Comparison of ENCODE assay signal across 19 cellular contexts in genomic region chr11:3202305-3202704, GRCh38. TPM values are rescaled to one million over a fixed set of nuclear protein-coding genes. Genes with fewer than 3 reads are reported as not detected.
"Had no signal": no experiment of that assay in that cellular context is flagged by ENCODE, and none has a peak within 500 bp of the region (broad histone marks: within the 10 kb centered on the region; RNA-seq: fewer than 3 reads in every experiment).

No MANE protein-coding gene starts in this region.

- H3K27me3 ChIP-seq: right lobe of liver had no signal

- ATAC-seq: activated CD4-positive, CD25-positive, alpha-beta regulatory T cell treated with anti-CD3 and anti-CD28 coated beads, Interleukin-2, amount 50 U/mL, for 24 hours; left lobe of liver; right lobe of liver had no signal

- H3K27ac Mint-ChIP-seq: activated T-helper 1 cell treated with anti-CD3 and anti-CD28 coated beads, Interleukin-12 subunit alpha, Interleukin-12 subunit beta, Interleukin-2, Interleukin-4 antibody, amounts not matched to agents 30 ng/mL and 10 ng/mL and 1 ng/mL, durations not matched to agents 14 hours and 24 hours and 36 hours; nephron; stimulated activated naive CD8-positive, alpha-beta T cell treated with anti-CD3 and anti-CD28 coated beads, Interleukin-15, Interleukin-2, amounts not matched to agents 100 ng/mL and 50 ng/mL, for 24 hours had no signal

- H3K4me3 ChIP-seq: dorsolateral prefrontal cortex, right lobe of liver, upper lobe of right lung had no signal

- H3K36me3 ChIP-seq: right lobe of liver, upper lobe of right lung had no signal

- H3K27ac ChIP-seq: dorsolateral prefrontal cortex, right lobe of liver, upper lobe of right lung had no signal

- H3K4me1 ChIP-seq: right lobe of liver had no signal

- H3K9me3 Mint-ChIP-seq: activated T-helper 1 cell treated with anti-CD3 and anti-CD28 coated beads, Interleukin-12 subunit alpha, Interleukin-12 subunit beta, Interleukin-2, Interleukin-4 antibody, amounts not matched to agents 30 ng/mL and 10 ng/mL and 1 ng/mL, durations not matched to agents 14 hours and 24 hours and 36 hours; nephron; stimulated activated naive CD8-positive, alpha-beta T cell treated with anti-CD3 and anti-CD28 coated beads, Interleukin-15, Interleukin-2, amounts not matched to agents 100 ng/mL and 50 ng/mL, for 24 hours had no signal

- H3K4me3 Mint-ChIP-seq: activated T-helper 1 cell treated with anti-CD3 and anti-CD28 coated beads, Interleukin-12 subunit alpha, Interleukin-12 subunit beta, Interleukin-2, Interleukin-4 antibody, amounts not matched to agents 30 ng/mL and 10 ng/mL and 1 ng/mL, durations not matched to agents 14 hours and 24 hours and 36 hours; nephron; stimulated activated naive CD8-positive, alpha-beta T cell treated with anti-CD3 and anti-CD28 coated beads, Interleukin-15, Interleukin-2, amounts not matched to agents 100 ng/mL and 50 ng/mL, for 24 hours had no signal

- DNase-seq: activated CD4-positive, alpha-beta T cell treated with anti-CD3 and anti-CD28 coated beads, Interleukin-2, amount 50 U/mL, for 1 hour; activated CD8-positive, alpha-beta memory T cell treated with anti-CD3 and anti-CD28 coated beads for 24 hours; mesenchymal stem cell had no signal

- H3K9me3 ChIP-seq: right lobe of liver, upper lobe of right lung had no signal

RNA-seq across cellular contexts. Expression of gene MRGPRG, which starts 16.3 kb away (rescaled TPM):
- total RNA-seq: activated T-helper 1 cell treated with anti-CD3 and anti-CD28 coated beads, Interleukin-12 subunit alpha, Interleukin-12 subunit beta, Interleukin-2, Interleukin-4 antibody, amounts not matched to agents 30 ng/mL and 10 ng/mL and 1 ng/mL, durations not matched to agents 14 hours and 24 hours and 36 hours; astrocyte; bronchial epithelial cell; dorsolateral prefrontal cortex; left lobe of liver; mucosa of gallbladder; omental fat pad; pulmonary artery endothelial cell; right lobe of liver; temporal lobe; upper lobe of right lung had no signal
- polyA plus RNA-seq: esophagus, keratinocyte had no signal

RNA-seq across cellular contexts. Expression of gene MRGPRE, which starts 29.9 kb away (rescaled TPM):
- total RNA-seq: activated T-helper 1 cell treated with anti-CD3 and anti-CD28 coated beads, Interleukin-12 subunit alpha, Interleukin-12 subunit beta, Interleukin-2, Interleukin-4 antibody, amounts not matched to agents 30 ng/mL and 10 ng/mL and 1 ng/mL, durations not matched to agents 14 hours and 24 hours and 36 hours; astrocyte; bronchial epithelial cell; left lobe of liver; omental fat pad; pulmonary artery endothelial cell; right lobe of liver; temporal lobe; upper lobe of right lung had no signal
- polyA plus RNA-seq: esophagus, keratinocyte had no signal
